In the genomic region with DNA sequence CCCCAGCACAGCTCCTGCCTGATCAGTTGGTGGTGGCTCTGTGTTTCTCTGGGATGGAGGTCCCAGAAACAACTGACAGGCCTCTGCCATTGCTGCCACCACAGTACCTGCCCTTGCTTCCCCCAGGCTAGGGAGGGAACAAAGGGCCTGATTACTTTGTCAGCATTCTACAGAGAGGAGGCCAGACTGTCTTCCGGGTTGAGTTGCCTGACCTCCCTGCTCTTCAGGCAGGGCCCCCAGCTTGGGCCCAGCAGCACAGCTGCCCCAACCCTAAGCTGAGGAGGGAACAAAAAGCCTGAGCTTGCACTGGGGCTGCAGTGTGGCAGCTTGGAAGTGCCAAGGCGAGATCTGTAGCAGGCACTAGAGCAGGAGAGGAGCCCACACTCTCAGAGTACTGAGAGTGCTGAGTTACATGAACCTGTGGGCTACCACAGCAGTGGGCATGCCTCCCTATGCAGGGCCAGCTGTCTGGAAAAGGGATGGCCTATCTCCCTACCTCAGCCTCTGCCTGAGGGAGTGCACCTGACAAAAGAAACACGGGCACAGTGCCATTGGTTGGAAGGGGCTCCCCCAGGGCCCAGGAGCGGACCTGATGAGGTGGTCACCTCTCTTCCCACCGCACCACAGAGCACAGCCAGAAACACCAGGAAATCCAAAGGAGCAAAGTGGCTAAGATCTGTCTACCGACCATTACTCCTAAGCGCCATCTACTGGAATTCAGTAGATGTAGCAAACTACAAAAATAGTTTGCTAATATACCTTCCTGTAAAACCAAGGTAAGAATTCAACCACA, we compare ENCODE assay signal across 9 cellular contexts. TPM values are rescaled to one million over a fixed set of nuclear protein-coding genes. Genes with fewer than 3 reads are reported as not detected.
DNase-seq lines count a peak whose midpoint lies in the region; ATAC-seq and TF ChIP-seq lines count a peak whose summit lies in the region.
"Had no signal": no experiment of that assay in that cellular context is flagged by ENCODE, and none has a peak within 500 bp of the region (broad histone marks: within the 10 kb centered on the region; RNA-seq: fewer than 3 reads in every experiment).

No MANE protein-coding gene starts in this region.

- DNase-seq in heart left ventricle (no peak), left ventricle myocardium superior (no peak), NB4 (ENCODE audit: low read depth) (peak; percentile 63), mammary epithelial cell (peak; percentile 11), neural progenitor cell (ENCODE audit: low spot score) (peak; percentile 41), occipital lobe (lab: John Stamatoyannopoulos, UW) (no peak)

- H3K27me3 Mint-ChIP-seq in neural progenitor cell (ENCODE audit: insufficient read depth, low read depth), result no peaks in the 10 kb centered on the region
- H3K27me3 Mint-ChIP-seq: activated naive CD4-positive, alpha-beta T cell treated with anti-CD3 and anti-CD28 coated beads, Interleukin-2, amount 50 U/mL, for 24 hours had no signal

- H3K4me1 ChIP-seq in heart left ventricle, result no peaks in the 10 kb centered on the region
- no peaks in the 10 kb centered on the region for H3K4me1 ChIP-seq in mammary epithelial cell (ENCODE audit: insufficient read depth, low read length)
- H3K4me1 ChIP-seq in neural progenitor cell, result no peaks in the 10 kb centered on the region

- H3K9ac ChIP-seq in mammary epithelial cell (ENCODE audit: insufficient read depth, low read length) (no peak overlapping the region), neural progenitor cell (no peak overlapping the region)

- peak; percentile 19 to 51 (median 34) for TF ChIP-seq CTCF in heart left ventricle (IDR thresholded peaks at IDR 0.05)
- peak; percentile 73 for TF ChIP-seq CTCF in NB4 (IDR thresholded peaks at IDR 0.05; ENCODE audit: low read depth, low read length)
- peak; percentile 50 to 57 for TF ChIP-seq CTCF in mammary epithelial cell (conservative IDR thresholded peaks at IDR 0.05 in 1 of 2, IDR thresholded peaks at IDR 0.05 in 1 of 2; ENCODE audit: extremely low read depth in 1 of 2, insufficient read depth in 1 of 2, low read depth in 1 of 2, low read length in 2 of 2)
- TF ChIP-seq CTCF in neural progenitor cell (IDR thresholded peaks at IDR 0.05), result peak; percentile 59

- ATAC-seq in heart left ventricle (peak in 1 of 4 donors; percentile 48), left ventricle myocardium superior (no peak), GM21576 (IDR thresholded peaks at IDR 0.05; ENCODE audit: unreplicated experiment) (no peak), GM21717 (IDR thresholded peaks at IDR 0.05; ENCODE audit: unreplicated experiment) (no peak)

- H3K27ac ChIP-seq in heart left ventricle (no peak overlapping the region), mammary epithelial cell (ENCODE audit: insufficient read depth, low read depth, low read length) (no peak overlapping the region), neural progenitor cell (no peak overlapping the region)

- in situ Hi-C loops in mammary epithelial cell (cut with MboI; ENCODE audit: low sequenced_read_pairs in 2 of 2), result no loop called here

- H3K4me3 ChIP-seq in heart left ventricle (no peak overlapping the region), NB4 (ENCODE audit: low read depth, low read length) (no peak overlapping the region), mammary epithelial cell (replicated peaks in 1 of 3; ENCODE audit: insufficient read depth in 1 of 3, low read depth in 2 of 3, low read length in 3 of 3) (no peak overlapping the region), neural progenitor cell (no peak overlapping the region)

- H4K20me1 ChIP-seq in mammary epithelial cell (ENCODE audit: insufficient read depth, low read length) (no peaks in the 10 kb centered on the region), neural progenitor cell (ENCODE audit: low read depth) (no peaks in the 10 kb centered on the region)

- peaks cover 43% of the 10 kb centered on the region for H3K36me3 Mint-ChIP-seq in neural progenitor cell

- H3F3A ChIP-seq in neural progenitor cell (ENCODE audit: low read depth), result no peaks in the 10 kb centered on the region

- H3K27me3 ChIP-seq in heart left ventricle (no peaks in the 10 kb centered on the region), mammary epithelial cell (ENCODE audit: insufficient read depth, low read length) (no peaks in the 10 kb centered on the region), neural progenitor cell (no peaks in the 10 kb centered on the region)

- no peaks in the 10 kb centered on the region for H3K79me2 ChIP-seq in mammary epithelial cell (ENCODE audit: insufficient read depth, low read length)
- H3K79me2 ChIP-seq in neural progenitor cell (ENCODE audit: low read depth), result no peaks in the 10 kb centered on the region

- peaks cover 26% of the 10 kb centered on the region for H3K9me3 Mint-ChIP-seq in neural progenitor cell

- 76 to 83% (median 79%) methylated on average over 4 to 7 of the region's 7 CpGs for WGBS in heart left ventricle, 4 donors
- WGBS in mammary epithelial cell (ENCODE audit: low coverage, missing lambda C conversion rate), result 80% methylated on average over 7 of the region's 7 CpGs

- H2AFZ ChIP-seq in mammary epithelial cell (ENCODE audit: low read depth, low read length) (no peak overlapping the region), neural progenitor cell (replicated peaks) (no peak overlapping the region)

- intact Hi-C loops in heart left ventricle (cut with DNase I) (no loop called here), left ventricle myocardium superior (cut with micrococcal nuclease) (no loop called here), mammary epithelial cell (cut with micrococcal nuclease) (no loop called here)

- no peak overlapping the region for H3K27ac Mint-ChIP-seq in neural progenitor cell
- H3K27ac Mint-ChIP-seq: activated naive CD4-positive, alpha-beta T cell treated with anti-CD3 and anti-CD28 coated beads, Interleukin-2, amount 50 U/mL, for 24 hours had no signal

- dilution Hi-C loops in mammary epithelial cell (cut with HindIII; ENCODE audit: low sequenced_read_pairs), result no loop called here

- H3K9me3 ChIP-seq in heart left ventricle, result peaks cover 0 to 22% (median 0%) of the 10 kb centered on the region in 12 donors
- no peaks in the 10 kb centered on the region for H3K9me3 ChIP-seq in mammary epithelial cell (replicated peaks; ENCODE audit: insufficient read depth, low read length)
- peaks cover 3% of the 10 kb centered on the region for H3K9me3 ChIP-seq in neural progenitor cell (ENCODE audit: low read depth)

- CTCF ChIA-PET in mammary epithelial cell (lab: Charles Lee; ENCODE audit: low non-redundant PET), result interaction anchor here (0.6 kb wide), 2 partner anchors 165 to 189 kb away, joined by 3 to 4 read pairs; no protein-coding TSS in a partner anchor

- H3K36me3 ChIP-seq in heart left ventricle (peaks cover 0 to 39% (median 18%) of the 10 kb centered on the region in 9 donors), mammary epithelial cell (ENCODE audit: insufficient read depth, low read length) (peaks cover 10% of the 10 kb centered on the region), neural progenitor cell (peaks cover 3% of the 10 kb centered on the region)

- TF ChIP-seq POLR2A in heart left ventricle (IDR thresholded peaks at IDR 0.05), result no peak
- TF ChIP-seq POLR2A in NB4 (IDR thresholded peaks at IDR 0.05; ENCODE audit: extremely low read depth, insufficient read length), result no peak

- BruUV-seq in mammary epithelial cell (replicated peaks; lab: Mats Ljungman, UMichigan), result no TSS peak

- H3K4me1 Mint-ChIP-seq in neural progenitor cell, result no peaks in the 10 kb centered on the region
- H3K4me1 Mint-ChIP-seq: activated naive CD4-positive, alpha-beta T cell treated with anti-CD3 and anti-CD28 coated beads, Interleukin-2, amount 50 U/mL, for 24 hours had no signal

- no peak overlapping the region for H3K4me2 ChIP-seq in mammary epithelial cell (ENCODE audit: insufficient read depth, low read depth, low read length)
- H3K4me2 ChIP-seq in neural progenitor cell, result no peak overlapping the region

- no peak overlapping the region for H3K4me3 Mint-ChIP-seq in neural progenitor cell
- H3K4me3 Mint-ChIP-seq: activated naive CD4-positive, alpha-beta T cell treated with anti-CD3 and anti-CD28 coated beads, Interleukin-2, amount 50 U/mL, for 24 hours had no signal

RNA-seq across cellular contexts. Expression of a gene that starts 24.4 kb away (rescaled TPM):
- 10 to 100 TPM in 1 of 9 donors, 1 to 10 TPM in 8; 3.7 to 10.4 (median 5.1) TPM for total RNA-seq in heart left ventricle
- 10 to 100 TPM in 1 of 2 donors, under 1 TPM in 1; 0.84 to 10.4 TPM for polyA plus RNA-seq in heart left ventricle
- total RNA-seq in left ventricle myocardium superior, result 5.5 TPM
- total RNA-seq in mammary epithelial cell, result 10 to 100 TPM; 15.3 to 17.2 TPM
- 13.3 TPM for polyA plus RNA-seq in mammary epithelial cell
- polyA minus RNA-seq in mammary epithelial cell, result 9.1 TPM
- total RNA-seq in neural progenitor cell (ENCODE audit: low replicate concordance), result 33.7 and 44.2 TPM in 2 replicates
- total RNA-seq in occipital lobe, result 21.1 TPM

RNA-seq across cellular contexts. Expression of a gene that starts 42.9 kb away (rescaled TPM):
- total RNA-seq in heart left ventricle, result 10 to 100 TPM; 21.9 to 33.1 (median 27.1) TPM
- 10 to 100 TPM; 40.6 to 62.7 TPM for polyA plus RNA-seq in heart left ventricle
- 33.7 TPM for total RNA-seq in left ventricle myocardium superior
- 10 to 100 TPM; 15.7 to 17.3 TPM for total RNA-seq in mammary epithelial cell
- polyA plus RNA-seq in mammary epithelial cell, result 15.0 TPM
- 4.1 TPM for polyA minus RNA-seq in mammary epithelial cell
- 29.4 and 61.5 TPM in 2 replicates for total RNA-seq in neural progenitor cell (ENCODE audit: low replicate concordance)
- total RNA-seq in occipital lobe, result 30.9 TPM

Comparison
In these comparisons a context has a peak if more than half of its experiments do, and no peak if none do; other contexts are left out.
1. DNase-seq: peak in NB4 (single experiment), mammary epithelial cell (single experiment) and neural progenitor cell (single experiment); none in heart left ventricle (0 of 5), left ventricle myocardium superior (single experiment) and occipital lobe (single experiment).
2. Peak in every context shown above with its lines, with median percentiles within 50 percentile points of each other: CTCF ChIP-seq.